ENCODE assay signal across 1 cellular context in genomic region chr5:151183451-151184245, GRCh38.
TF ChIP-seq lines count a peak whose summit lies in the region.

No MANE protein-coding gene starts in this region.

TF ChIP-seq in HepG2, 621 proteins besides CTCF, POLR2A, EP300 and RAD21:
- no peak for TF ChIP-seq CREB1 (IDR thresholded peaks at IDR 0.05)
- no peak for TF ChIP-seq CREB1 (CRISPR knock-in tag; IDR thresholded peaks at IDR 0.05)
- no peak for TF ChIP-seq ZNF660 (CRISPR knock-in tag; IDR thresholded peaks at IDR 0.05; ENCODE audit: borderline replicate concordance, low read depth)
- no peak for TF ChIP-seq TFE3 (CRISPR knock-in tag; IDR thresholded peaks at IDR 0.05)
- no peak for TF ChIP-seq ZNF615 (CRISPR knock-in tag; IDR thresholded peaks at IDR 0.05; ENCODE audit: borderline replicate concordance)
- no peak for TF ChIP-seq IRF2 (CRISPR knock-in tag; IDR thresholded peaks at IDR 0.05)
- no peak for TF ChIP-seq ZBTB43 (CRISPR knock-in tag; conservative IDR thresholded peaks at IDR 0.05)
- no peak for TF ChIP-seq CREB3 (CRISPR knock-in tag; IDR thresholded peaks at IDR 0.05)
- TF ChIP-seq BCL3 (CRISPR knock-in tag; IDR thresholded peaks at IDR 0.05): no peak
- TF ChIP-seq PPARG (CRISPR knock-in tag; conservative IDR thresholded peaks at IDR 0.05): no peak
- no peak for TF ChIP-seq ETS1 (CRISPR knock-in tag; IDR thresholded peaks at IDR 0.05)
- no peak for TF ChIP-seq TBP (CRISPR knock-in tag; IDR thresholded peaks at IDR 0.05)
- no peak for TF ChIP-seq ZSCAN20 (CRISPR knock-in tag; IDR thresholded peaks at IDR 0.05; ENCODE audit: borderline replicate concordance)
- TF ChIP-seq THRA (CRISPR knock-in tag; IDR thresholded peaks at IDR 0.05; ENCODE audit: borderline replicate concordance): no peak
- TF ChIP-seq NR0B2 (CRISPR knock-in tag; IDR thresholded peaks at IDR 0.05): no peak
